Comparison of ENCODE assay signal across 8 cellular contexts in genomic region chr3:129650256-129650872, GRCh38. TPM values are rescaled to one million over a fixed set of nuclear protein-coding genes. Genes with fewer than 3 reads are reported as not detected.
A peak's percentile ranks its signal among the peaks of the same experiment; 100 is the strongest.
DNase-seq lines count a peak whose midpoint lies in the region; ATAC-seq and TF ChIP-seq lines count a peak whose summit lies in the region.

No MANE protein-coding gene starts in this region.

- H3K27ac ChIP-seq in CD4-positive, alpha-beta memory T cell (ENCODE audit: low read depth, low read length): no peak overlapping the region
- no peak overlapping the region for H3K27ac ChIP-seq in HEK293 (ENCODE audit: extremely low read depth, low read depth, low read length)

- DNase-seq in CD4-positive, alpha-beta memory T cell: peak; percentile 38 to 55 (median 43)
- DNase-seq in RPMI8226: peak; percentile 60
- DNase-seq in activated gamma-delta T cell treated with anti-CD3 and anti-CD28 coated beads, Interleukin-2, amount 50 U/mL, for 16 hours (ENCODE audit: low read depth): peak; percentile 38
- DNase-seq in glomerular visceral epithelial cell (ENCODE audit: extremely low spot score): peak; percentile 72
- peak; percentile 87 for DNase-seq in posterior vena cava (ENCODE audit: low spot score)

- peaks cover 23 to 26% of the 10 kb centered on the region in 2 donors for H3K36me3 Mint-ChIP-seq in CD4-positive, alpha-beta memory T cell

- ATAC-seq in HG03097 (IDR thresholded peaks at IDR 0.05; ENCODE audit: low FRiP score, unreplicated experiment) (no peak), GM18867 (IDR thresholded peaks at IDR 0.05; ENCODE audit: unreplicated experiment) (no peak)

- H3K9me3 Mint-ChIP-seq in CD4-positive, alpha-beta memory T cell: no peaks in the 10 kb centered on the region

- CTCF ChIA-PET in CD4-positive, alpha-beta memory T cell (lab: Charles Lee; ENCODE audit: partially characterized antibody): interaction anchor here (1.3 to 4.6 kb wide), 7 partner anchors 9 to 284 kb away, joined by 3 to 20 read pairs (median 7); no protein-coding TSS in a partner anchor
- CTCF ChIA-PET in HEK293 (lab: Yijun Ruan, JAX): interaction anchor here (0.7 to 3.2 kb wide), 11 partner anchors 15 to 208 kb away, joined by 3 to 34 read pairs (median 6); no protein-coding TSS in a partner anchor

- no peaks in the 10 kb centered on the region for H3K4me1 ChIP-seq in CD4-positive, alpha-beta memory T cell (ENCODE audit: insufficient read depth, low read length)
- 0 out of 2 replicates have a peak, but pooled peaks cover 2% of the 10 kb centered on the region for H3K4me1 ChIP-seq in HEK293 (ENCODE audit: control insufficient read depth, insufficient read depth, low read length)

- no peak overlapping the region for H3K4me3 Mint-ChIP-seq in CD4-positive, alpha-beta memory T cell

- intact Hi-C loops in CD4-positive, alpha-beta memory T cell (cut with micrococcal nuclease): loop anchor here (1.0 kb wide), 2 partner anchors 179 to 284 kb away; no protein-coding TSS in a partner anchor
- intact Hi-C loops in posterior vena cava (cut with DNase I): loop anchor here (5.0 to 10.0 kb wide), 2 partner anchors 154 to 177 kb away; no protein-coding TSS in a partner anchor

- H3K36me3 ChIP-seq in CD4-positive, alpha-beta memory T cell (ENCODE audit: insufficient read depth, low read length): no peaks in the 10 kb centered on the region
- H3K36me3 ChIP-seq in HEK293 (ENCODE audit: control insufficient read depth in 2 of 2, insufficient read depth in 1 of 2, low read length in 2 of 2): peaks cover 0 to 12% of the 10 kb centered on the region in 2 experiments; a peak in 1 of 3 replicates

- H3K9me3 ChIP-seq in CD4-positive, alpha-beta memory T cell (ENCODE audit: control insufficient read depth in 1 of 2, low read length in 2 of 2): no peaks in the 10 kb centered on the region
- no peaks in the 10 kb centered on the region for H3K9me3 ChIP-seq in HEK293 (ENCODE audit: control insufficient read depth, insufficient read depth, low read depth, low read length)

- no peaks in the 10 kb centered on the region for H3K27me3 Mint-ChIP-seq in CD4-positive, alpha-beta memory T cell

- no peaks in the 10 kb centered on the region for H3K27me3 ChIP-seq in CD4-positive, alpha-beta memory T cell (ENCODE audit: insufficient read depth, low read length)

- POLR2A ChIA-PET in CD4-positive, alpha-beta memory T cell (lab: Charles Lee; ENCODE audit: partially characterized antibody): interaction anchor here (0.7 kb wide), 1 partner anchor 160 kb away, joined by 3 read pairs; no protein-coding TSS in a partner anchor
- POLR2A ChIA-PET in HEK293 (lab: Yijun Ruan, JAX): interaction anchor here (1.0 kb wide), 1 partner anchor 242 kb away, joined by 3 read pairs; no protein-coding TSS in a partner anchor

- peaks cover 0 to 4% (median 1%) of the 10 kb centered on the region in 4 donors for H3K4me1 Mint-ChIP-seq in CD4-positive, alpha-beta memory T cell

- TF ChIP-seq CTCF in HEK293 (tag by site-specific recombination; IDR thresholded peaks at IDR 0.05): no peak

- no peak overlapping the region for H3K4me3 ChIP-seq in CD4-positive, alpha-beta memory T cell (ENCODE audit: low read length in 2 of 2)
- H3K4me3 ChIP-seq in HEK293 (ENCODE audit: low read depth, low read length): no peak overlapping the region

- peak overlapping the region in 2 of 7 donors; percentile 59 to 81 for H3K27ac Mint-ChIP-seq in CD4-positive, alpha-beta memory T cell

TF ChIP-seq in HEK293, 187 proteins besides CTCF, POLR2A, EP300 and RAD21:
- TF ChIP-seq PRDM4 (tag by site-specific recombination; IDR thresholded peaks at IDR 0.05) (0 out of 2 replicates have a peak, but pooled peaks have one; percentile 22), ZNF792 (tag by site-specific recombination; IDR thresholded peaks at IDR 0.05) (no peak), PRDM10 (tag by site-specific recombination; IDR thresholded peaks at IDR 0.05) (0 out of 2 replicates have a peak, but pooled peaks have one; percentile 24), ZNF23 (tag by site-specific recombination; IDR thresholded peaks at IDR 0.05; ENCODE audit: borderline replicate concordance) (no peak), ZNF654 (tag by site-specific recombination; IDR thresholded peaks at IDR 0.05; ENCODE audit: low read depth) (peak; percentile 66)

RNA-seq across cellular contexts. Expression of gene PLXND1, which starts 43.9 kb away (rescaled TPM):
- 10 to 100 TPM; 71.4 to 72.5 TPM for total RNA-seq in CD4-positive, alpha-beta memory T cell
- 1 to 10 TPM in 1 of 2 donors, under 1 TPM in 1; 0.03 to 8.9 TPM for polyA plus RNA-seq in CD4-positive, alpha-beta memory T cell
- total RNA-seq in posterior vena cava: 100 to 1,000 TPM; 155 to 241 TPM
